14 cellular contexts compared by ENCODE assay signal in genomic region chrX:8289523-8289922, GRCh38.
"Had no signal": no experiment of that assay in that cellular context is flagged by ENCODE, and none has a peak within 500 bp of the region (broad histone marks: within the 10 kb centered on the region; RNA-seq: fewer than 3 reads in every experiment).

No MANE protein-coding gene starts in this region.

- DNase-seq: activated CD4-positive, alpha-beta T cell treated with anti-CD3 and anti-CD28 coated beads for 1 hour; activated CD4-positive, alpha-beta T cell treated with anti-CD3 and anti-CD28 coated beads, Interleukin-2, amount 50 U/mL, for 48 hours; adrenal gland; dermis blood vessel endothelial cell; kidney; left ventricle myocardium inferior; psoas muscle; sigmoid colon; SK-N-SH; T-cell; T-helper 9 cell had no signal

- H3K4me2 ChIP-seq: hepatocyte, SK-N-SH had no signal

- H3K27me3 ChIP-seq: adrenal gland, hepatocyte, sigmoid colon had no signal

- H3K79me2 ChIP-seq: hepatocyte had no signal

- H3K36me3 ChIP-seq: adrenal gland, left ventricle myocardium inferior, sigmoid colon had no signal

- H3K4me1 ChIP-seq: adrenal gland, left ventricle myocardium inferior, psoas muscle, sigmoid colon had no signal

- H3K9ac ChIP-seq: SK-N-SH had no signal

- ATAC-seq: psoas muscle; stimulated activated effector memory CD8-positive, alpha-beta T cell treated with anti-CD3 and anti-CD28 coated beads, Interleukin-12 subunit alpha, Interleukin-12 subunit beta, amount 100 ng/mL, for 72 hours; T-cell had no signal

- H3K27ac ChIP-seq: adrenal gland, hepatocyte, left ventricle myocardium inferior, psoas muscle, sigmoid colon, VCaP had no signal

- H3K9me3 ChIP-seq: adrenal gland, left ventricle myocardium inferior, psoas muscle, sigmoid colon, SK-N-SH had no signal

- H3K4me3 ChIP-seq: adrenal gland, hepatocyte, left ventricle myocardium inferior, psoas muscle, sigmoid colon had no signal

- H2AFZ ChIP-seq: hepatocyte had no signal
